20 cellular contexts compared by ENCODE assay signal in genomic region chr19:16684216-16684615, GRCh38. TPM values are rescaled to one million over a fixed set of nuclear protein-coding genes. Genes with fewer than 3 reads are reported as not detected.
DNase-seq lines count a peak whose midpoint lies in the region; ATAC-seq, FAIRE-seq and TF ChIP-seq lines count a peak whose summit lies in the region.
"Had no signal": no experiment of that assay in that cellular context is flagged by ENCODE, and none has a peak within 500 bp of the region (broad histone marks: within the 10 kb centered on the region; RNA-seq: fewer than 3 reads in every experiment).

No MANE protein-coding gene starts in this region.

- no peak overlapping the region for H2AFZ ChIP-seq in HCT116 (ENCODE audit: low read depth, low read length, poor library complexity, severe bottlenecking)
- no peak overlapping the region for H2AFZ ChIP-seq in GM12878 (ENCODE audit: control insufficient read depth, low read depth, low read length)
- H2AFZ ChIP-seq: GM23248 had no signal

- RAD21 ChIA-PET in HCT116 (lab: Charles Lee; ENCODE audit: low non-redundant PET in 1 of 2, low total read pairs in 2 of 2, uncharacterized antibody in 2 of 2, unreplicated experiment in 2 of 2) = no interaction called here
- RAD21 ChIA-PET in GM12878 (lab: Charles Lee; ENCODE audit: unreplicated experiment) = no interaction called here

- H3K36me3 ChIP-seq in HCT116 (ENCODE audit: control insufficient read depth in 1 of 2, insufficient read depth in 2 of 2, low read length in 2 of 2) (peaks cover 2 to 19% of the 10 kb centered on the region in 2 experiments; a peak in 1 of 4 replicates), GM12878 (ENCODE audit: control insufficient read depth in 2 of 2, insufficient read depth in 2 of 2, low read length in 1 of 2) (peaks cover 12 to 17% of the 10 kb centered on the region in 2 experiments), thyroid gland (peaks cover 0 to 3% of the 10 kb centered on the region in 2 donors)

- 91% methylated on average over 3 of the region's 3 CpGs for WGBS in GM12878 (ENCODE audit: insufficient coverage, insufficient replicate concordance, low lambda C conversion rate, missing lambda C conversion rate)
- whole genome bisulfite sequencing in thyroid gland, 2 donors = 32 to 37% methylated on average over 3 of the region's 3 CpGs

- TF ChIP-seq CTCF in HCT116 (IDR thresholded peaks at IDR 0.05 in 2 of 3, conservative IDR thresholded peaks at IDR 0.05 in 1 of 3; ENCODE audit: borderline replicate concordance in 1 of 3, insufficient read depth in 1 of 3, low read depth in 2 of 3, low read length in 2 of 3) = no peak
- no peak for TF ChIP-seq CTCF in GM12878 (IDR thresholded peaks at IDR 0.05 in 2 of 3, conservative IDR thresholded peaks at IDR 0.05 in 1 of 3; ENCODE audit: control insufficient read depth in 2 of 3, extremely low read depth in 1 of 3, insufficient read depth in 1 of 3, low read depth in 3 of 3, low read length in 3 of 3)
- TF ChIP-seq CTCF in thyroid gland (IDR thresholded peaks at IDR 0.05) = no peak

- DNase-seq in HCT116 (ENCODE audit: low read depth, low spot score) (no peak), GM12878 (ENCODE audit: low read depth, low spot score) (no peak), thyroid gland (peak; percentile 77 to 82), left colon (no peak), HT-29 (ENCODE audit: low spot score) (no peak)
- DNase-seq in natural killer cell treated with Interleukin-12 subunit alpha and Interleukin-12 subunit beta and Interleukin-15 and Interleukin-18, amount 100 ng/mL, for 72 hours (ENCODE audit: low spot score) = no peak
- DNase-seq: C1 segment of cervical spinal cord; CD4-positive, alpha-beta memory T cell; COR-L47; DMS153; DND-41; GDM1; GM23248; H7; HCEC 1CT had no signal

- H3K27me3 ChIP-seq in HCT116 (ENCODE audit: insufficient read depth, low read length) (no peaks in the 10 kb centered on the region), GM12878 (replicated peaks in 1 of 2; ENCODE audit: control insufficient read depth in 2 of 2, insufficient read depth in 2 of 2, low read length in 1 of 2) (no peaks in the 10 kb centered on the region), thyroid gland (no peaks in the 10 kb centered on the region)

- in situ Hi-C loops in GM12878 (cut with MboI) = no loop called here

- TF ChIP-seq RAD21 in HCT116 (IDR thresholded peaks at IDR 0.05; ENCODE audit: low read depth) (no peak), GM12878 (IDR thresholded peaks at IDR 0.05; ENCODE audit: insufficient read depth, low read depth, low read length) (no peak)

- H3K9me3 ChIP-seq in HCT116 (ENCODE audit: control insufficient read depth in 1 of 2, insufficient read depth in 1 of 2, low read depth in 1 of 2, low read length in 2 of 2) = no peaks in the 10 kb centered on the region
- H3K9me3 ChIP-seq in GM12878 (replicated peaks; ENCODE audit: control insufficient read depth, insufficient read depth, low read length) = no peaks in the 10 kb centered on the region
- H3K9me3 ChIP-seq in thyroid gland = no peaks in the 10 kb centered on the region

- no peaks in the 10 kb centered on the region for H3K27me3 Mint-ChIP-seq in natural killer cell treated with Interleukin-12 subunit alpha and Interleukin-12 subunit beta and Interleukin-15 and Interleukin-18, amount 100 ng/mL, for 72 hours

- no peak for FAIRE-seq in GM12878 (lab: Jason Lieb, UNC)
- FAIRE-seq: GM12891, GM18507, GM19239, H1 had no signal

- intact Hi-C loops in HCT116 (cut with micrococcal nuclease) (no loop called here), GM12878 (cut with micrococcal nuclease; ENCODE audit: unreplicated experiment) (no loop called here), thyroid gland (cut with DNase I) (no loop called here), left colon (cut with DNase I, micrococcal nuclease) (no loop called here)

- H3K27ac ChIP-seq in HCT116 (ENCODE audit: low read depth, low read length) (no peak overlapping the region; the same call in 1 of the 2 replicates), GM12878 (ENCODE audit: control insufficient read depth, insufficient read depth) (no peak overlapping the region), thyroid gland (no peak overlapping the region)
- H3K27ac ChIP-seq: GM23248 had no signal

- CTCF ChIA-PET in HCT116 (lab: Charles Lee) = no interaction called here
- CTCF ChIA-PET in GM12878 (lab: Yijun Ruan, JAX) = interaction anchor here (0.6 kb wide), 1 partner anchor 20 kb away, joined by 3 read pairs; no protein-coding TSS in a partner anchor

- no peak for TF ChIP-seq POLR2A in HCT116 (IDR thresholded peaks at IDR 0.05; ENCODE audit: borderline replicate concordance, extremely low read depth, insufficient read depth, insufficient read length)
- no peak for TF ChIP-seq POLR2A in GM12878 (IDR thresholded peaks at IDR 0.05; ENCODE audit: low read depth, low read length)
- TF ChIP-seq POLR2A in thyroid gland (IDR thresholded peaks at IDR 0.05) = no peak

- ATAC-seq in HCT116 (no peak), GM12878 (no peak), left colon (no peak)
- no peak for ATAC-seq in natural killer cell treated with Interleukin-12 subunit alpha and Interleukin-12 subunit beta and Interleukin-15 and Interleukin-18, amount 100 ng/mL, for 72 hours

- peaks cover 9% of the 10 kb centered on the region for H3K9me3 Mint-ChIP-seq in natural killer cell treated with Interleukin-12 subunit alpha and Interleukin-12 subunit beta and Interleukin-15 and Interleukin-18, amount 100 ng/mL, for 72 hours

- peak overlapping the region; percentile 72; the same call in 1 of the 2 replicates for H3K4me2 ChIP-seq in HCT116 (ENCODE audit: low read length)
- no peak overlapping the region for H3K4me2 ChIP-seq in GM12878 (ENCODE audit: control insufficient read depth, insufficient read depth)

- H3K4me1 ChIP-seq in HCT116 (ENCODE audit: control insufficient read depth in 1 of 2, insufficient read depth in 2 of 2, low read length in 2 of 2) = peaks cover 11 to 21% of the 10 kb centered on the region in 2 experiments
- H3K4me1 ChIP-seq in GM12878 (ENCODE audit: control insufficient read depth, insufficient read depth, low read length) = no peaks in the 10 kb centered on the region
- no peaks in the 10 kb centered on the region for H3K4me1 ChIP-seq in thyroid gland

- H3K79me2 ChIP-seq in HCT116 (ENCODE audit: insufficient read depth, low read length) = no peaks in the 10 kb centered on the region
- H3K79me2 ChIP-seq in GM12878 (ENCODE audit: control insufficient read depth, insufficient read depth, low read length) = no peaks in the 10 kb centered on the region

- H4K20me1 ChIP-seq in HCT116 (ENCODE audit: insufficient read depth) = no peaks in the 10 kb centered on the region
- no peaks in the 10 kb centered on the region for H4K20me1 ChIP-seq in GM12878 (ENCODE audit: control insufficient read depth, insufficient read depth)

- H3K9ac ChIP-seq in HCT116 (ENCODE audit: low read length) (no peak overlapping the region), GM12878 (ENCODE audit: control insufficient read depth, insufficient read depth, low read length) (no peak overlapping the region)
- H3K9ac ChIP-seq: GM23248 had no signal

- BruUV-seq in HCT116 (replicated peaks; lab: Mats Ljungman, UMichigan) (no TSS peak), GM12878 (replicated peaks; lab: Mats Ljungman, UMichigan) (TSS peak; percentile 22)

- H3K36me3 Mint-ChIP-seq in natural killer cell treated with Interleukin-12 subunit alpha and Interleukin-12 subunit beta and Interleukin-15 and Interleukin-18, amount 100 ng/mL, for 72 hours = no peaks in the 10 kb centered on the region

- SMC1A ChIA-PET in GM12878 (lab: Charles Lee; ENCODE audit: uncharacterized antibody, unreplicated experiment) = interaction anchor here (0.7 kb wide), 1 partner anchor 29 kb away, joined by 4 read pairs; no protein-coding TSS in a partner anchor

- TF ChIP-seq EP300 in GM12878 (IDR thresholded peaks at IDR 0.05; ENCODE audit: borderline replicate concordance in 1 of 2, control insufficient read depth in 1 of 2, low read depth in 2 of 2, low read length in 2 of 2) = no peak

- H3K9me2 ChIP-seq in HCT116 (ENCODE audit: insufficient read depth) = no peaks in the 10 kb centered on the region

- POLR2A ChIA-PET in HCT116 (lab: Charles Lee) (interaction anchor here (0.7 to 1.7 kb wide), 2 partner anchors 23 to 252 kb away, joined by 3 to 5 read pairs; partner anchors contain the start of gene TMEM38A), GM12878 (lab: Charles Lee) (no interaction called here)

- no peak overlapping the region for H3K4me3 Mint-ChIP-seq in natural killer cell treated with Interleukin-12 subunit alpha and Interleukin-12 subunit beta and Interleukin-15 and Interleukin-18, amount 100 ng/mL, for 72 hours
- H3K4me3 Mint-ChIP-seq: CD4-positive, alpha-beta memory T cell had no signal

- H3K27ac Mint-ChIP-seq in natural killer cell treated with Interleukin-12 subunit alpha and Interleukin-12 subunit beta and Interleukin-15 and Interleukin-18, amount 100 ng/mL, for 72 hours = no peak overlapping the region
- H3K27ac Mint-ChIP-seq: CD4-positive, alpha-beta memory T cell had no signal

- no peaks in the 10 kb centered on the region for H3K4me1 Mint-ChIP-seq in natural killer cell treated with Interleukin-12 subunit alpha and Interleukin-12 subunit beta and Interleukin-15 and Interleukin-18, amount 100 ng/mL, for 72 hours (ENCODE audit: low read depth in 2 of 2)
- H3K4me1 Mint-ChIP-seq: CD4-positive, alpha-beta memory T cell had no signal

- no peak overlapping the region for H3K4me3 ChIP-seq in HCT116 (replicated peaks in 1 of 2; ENCODE audit: low read depth in 1 of 2, low read length in 2 of 2)
- no peak overlapping the region for H3K4me3 ChIP-seq in GM12878
- H3K4me3 ChIP-seq in thyroid gland (replicated peaks in 1 of 3) = no peak overlapping the region
- H3K4me3 ChIP-seq: GM23248 had no signal

RNA-seq across cellular contexts. Expression of gene TMEM38A, which starts 23.3 kb away (rescaled TPM):
- total RNA-seq in HCT116 (2021; ENCODE audit: unreplicated experiment) = 9.0 TPM
- polyA plus RNA-seq in HCT116 (2012) = 9.2 and 10.1 TPM in 2 replicates
- total RNA-seq in GM12878 (2013; cell fraction: nucleolus; rRNA removed) = 32.5 and 33.0 TPM in 2 replicates
- 18.0 and 19.1 TPM in 2 replicates for total RNA-seq in GM12878 (2014; rRNA removed)
- 11.9 TPM in 2 replicates for total RNA-seq in GM12878 (2014; rRNA removed; fragmentation: Illumina TruSeq; extraction: Trizol)
- total RNA-seq in GM12878 (2021) = 14.5 and 17.2 TPM in 2 replicates
- 13.2 TPM for polyA plus RNA-seq in GM12878 (2011; ENCODE audit: low read depth)
- 9.8 and 12.7 TPM in 2 replicates for polyA plus RNA-seq in GM12878 (2011; rRNA removed)
- 14.7 and 19.0 TPM in 2 replicates for polyA plus RNA-seq in GM12878 (2011; cell fraction: cytosol; rRNA removed)
- polyA plus RNA-seq in GM12878 (2011; cell fraction: nucleus; rRNA removed) = 11.5 and 13.6 TPM in 2 replicates
- 18.4 and 20.6 TPM in 2 replicates for polyA plus RNA-seq in GM12878 (2012)
- 11.5 and 12.4 TPM in 2 replicates for polyA plus RNA-seq in GM12878 (2014; fragmentation: Illumina TruSeq; extraction: Trizol)
- 1 to 10 TPM; 4.5 to 6.1 TPM for polyA plus RNA-seq in GM12878 (2014; fragmentation: Nextera tagmentation; extraction: Ambion mirVana)
- 17.9 and 20.4 TPM in 2 replicates for polyA plus RNA-seq in GM12878 (2014; rRNA removed)
- 10 to 100 TPM; 20.2 to 22.2 TPM for polyA plus RNA-seq in GM12878 (2016; fragmentation: Nextera tagmentation; extraction: Ambion mirVana)
- 17.8 and 20.1 TPM in 2 replicates for polyA minus RNA-seq in GM12878 (2011; rRNA and poly(A)+ RNA removed)
- 4.4 and 5.7 TPM in 2 replicates for polyA minus RNA-seq in GM12878 (2011; cell fraction: cytosol; rRNA and poly(A)+ RNA removed)
- 5.9 and 6.3 TPM in 2 replicates for polyA minus RNA-seq in GM12878 (2011; cell fraction: nucleus; rRNA and poly(A)+ RNA removed)
- total RNA-seq in thyroid gland = 1 to 10 TPM; 3.2 to 7.8 (median 5.6) TPM
- total RNA-seq in left colon = 1 to 10 TPM; 6.4 to 9.1 TPM
- total RNA-seq in HT-29 (2014; rRNA removed; shearing (Covaris generic)) = 10.1 and 14.2 TPM in 2 replicates
- under 1 TPM in 1 of 2 donors, not detected in 1; 0.31 TPM for total RNA-seq in natural killer cell treated with Interleukin-12 subunit alpha and Interleukin-12 subunit beta and Interleukin-15 and Interleukin-18, amount 100 ng/mL, for 72 hours

RNA-seq across cellular contexts. Expression of gene SMIM7, which starts 24.3 kb away (rescaled TPM):
- total RNA-seq in HCT116 (2021; ENCODE audit: unreplicated experiment) = 66.4 TPM
- 47.2 and 55.7 TPM in 2 replicates for polyA plus RNA-seq in HCT116 (2012)
- total RNA-seq in GM12878 (2013; cell fraction: nucleolus; rRNA removed) = 131 and 132 TPM in 2 replicates
- total RNA-seq in GM12878 (2014; rRNA removed) = 49.9 and 51.3 TPM in 2 replicates
- total RNA-seq in GM12878 (2014; rRNA removed; fragmentation: Illumina TruSeq; extraction: Trizol) = 68.1 and 69.4 TPM in 2 replicates
- 44.6 and 45.7 TPM in 2 replicates for total RNA-seq in GM12878 (2021)
- 39.2 TPM for polyA plus RNA-seq in GM12878 (2011; ENCODE audit: low read depth)
- 88.8 and 96.7 TPM in 2 replicates for polyA plus RNA-seq in GM12878 (2011; rRNA removed)
- polyA plus RNA-seq in GM12878 (2011; cell fraction: cytosol; rRNA removed) = 73.5 and 81.4 TPM in 2 replicates
- 54.6 and 59.6 TPM in 2 replicates for polyA plus RNA-seq in GM12878 (2011; cell fraction: nucleus; rRNA removed)
- 48.8 and 52.3 TPM in 2 replicates for polyA plus RNA-seq in GM12878 (2012)
- polyA plus RNA-seq in GM12878 (2014; fragmentation: Illumina TruSeq; extraction: Trizol) = 71.7 and 99.7 TPM in 2 replicates
- 100 to 1,000 TPM; 157 to 170 TPM for polyA plus RNA-seq in GM12878 (2014; fragmentation: Nextera tagmentation; extraction: Ambion mirVana)
- polyA plus RNA-seq in GM12878 (2014; rRNA removed) = 60.0 and 66.0 TPM in 2 replicates
- polyA plus RNA-seq in GM12878 (2016; fragmentation: Nextera tagmentation; extraction: Ambion mirVana) = 10 to 100 TPM; 70.0 to 72.5 TPM
- 49.9 and 62.4 TPM in 2 replicates for polyA minus RNA-seq in GM12878 (2011; rRNA and poly(A)+ RNA removed)
- polyA minus RNA-seq in GM12878 (2011; cell fraction: cytosol; rRNA and poly(A)+ RNA removed) = 15.6 and 20.6 TPM in 2 replicates
- polyA minus RNA-seq in GM12878 (2011; cell fraction: nucleus; rRNA and poly(A)+ RNA removed) = 25.5 and 47.5 TPM in 2 replicates
- 100 to 1,000 TPM in 2 of 4 donors, 10 to 100 TPM in 2; 80.9 to 171 (median 119) TPM for total RNA-seq in thyroid gland
- 10 to 100 TPM; 70.7 to 75.0 TPM for total RNA-seq in left colon
- 32.7 and 33.9 TPM in 2 replicates for total RNA-seq in HT-29 (2014; rRNA removed; shearing (Covaris generic))
- total RNA-seq in natural killer cell treated with Interleukin-12 subunit alpha and Interleukin-12 subunit beta and Interleukin-15 and Interleukin-18, amount 100 ng/mL, for 72 hours = 10 to 100 TPM; 53.8 to 75.5 TPM

RNA-seq across cellular contexts. Expression of gene NWD1, which starts 35.4 kb away (rescaled TPM):
- total RNA-seq in HCT116 (2021; ENCODE audit: unreplicated experiment) = 0.22 TPM
- 0.34 TPM in 2 replicates for polyA plus RNA-seq in HCT116 (2012)
- 0.33 and 0.42 TPM in 2 replicates for total RNA-seq in GM12878 (2013; cell fraction: nucleolus; rRNA removed)
- under 0.01 and 0.05 TPM in 2 replicates for total RNA-seq in GM12878 (2014; rRNA removed)
- total RNA-seq in GM12878 (2014; rRNA removed; fragmentation: Illumina TruSeq; extraction: Trizol) = under 0.01 and 0.05 TPM in 2 replicates
- 0.05 and 0.10 TPM in 2 replicates for total RNA-seq in GM12878 (2021)
- 0.04 TPM for polyA plus RNA-seq in GM12878 (2011; ENCODE audit: low read depth)
- polyA plus RNA-seq in GM12878 (2011; rRNA removed) = 0.07 and 0.08 TPM in 2 replicates
- polyA plus RNA-seq in GM12878 (2011; cell fraction: cytosol; rRNA removed) = 0.12 and 0.13 TPM in 2 replicates
- polyA plus RNA-seq in GM12878 (2011; cell fraction: nucleus; rRNA removed) = 0.09 and 0.10 TPM in 2 replicates
- 0.04 TPM in 1 of 2 replicates, not detected in the other for polyA plus RNA-seq in GM12878 (2012)
- 0.01 TPM in 1 of 2 replicates, not detected in the other for polyA plus RNA-seq in GM12878 (2014; fragmentation: Illumina TruSeq; extraction: Trizol)
- under 1 TPM in 1 of 2 experiments, not detected in 1; under 0.01 TPM for polyA plus RNA-seq in GM12878 (2014; fragmentation: Nextera tagmentation; extraction: Ambion mirVana)
- 0.03 and 0.09 TPM in 2 replicates for polyA plus RNA-seq in GM12878 (2014; rRNA removed)
- not detected for polyA plus RNA-seq in GM12878 (2016; fragmentation: Nextera tagmentation; extraction: Ambion mirVana)
- polyA minus RNA-seq in GM12878 (2011; rRNA and poly(A)+ RNA removed) = 0.21 TPM in 1 of 2 replicates, not detected in the other
- polyA minus RNA-seq in GM12878 (2011; cell fraction: cytosol; rRNA and poly(A)+ RNA removed) = 0.21 TPM in 1 of 2 replicates, not detected in the other
- 0.12 and 0.19 TPM in 2 replicates for polyA minus RNA-seq in GM12878 (2011; cell fraction: nucleus; rRNA and poly(A)+ RNA removed)
- total RNA-seq in thyroid gland = 1 to 10 TPM in 2 of 4 donors, under 1 TPM in 2; 0.38 to 4.9 (median 1.3) TPM
- total RNA-seq in left colon = under 1 TPM; 0.52 to 0.81 TPM
- 0.70 and 0.89 TPM in 2 replicates for total RNA-seq in HT-29 (2014; rRNA removed; shearing (Covaris generic))
- not detected for total RNA-seq in natural killer cell treated with Interleukin-12 subunit alpha and Interleukin-12 subunit beta and Interleukin-15 and Interleukin-18, amount 100 ng/mL, for 72 hours
- total RNA-seq: CD4-positive, alpha-beta memory T cell; GM23248; H1; H7 had no signal
- polyA plus RNA-seq: BJ; CD4-positive, alpha-beta memory T cell; GM23248 had no signal

RNA-seq across cellular contexts. Expression of gene MED26, which starts 56.2 kb away (rescaled TPM):
- total RNA-seq in HCT116 (2021; ENCODE audit: unreplicated experiment) (13.3 TPM), GM12878 (2014; rRNA removed) (13.8 and 15.3 TPM in 2 replicates), GM12878 (2014; rRNA removed; fragmentation: Illumina TruSeq; extraction: Trizol) (7.2 and 8.6 TPM in 2 replicates), GM12878 (2021) (20.2 and 21.4 TPM in 2 replicates), thyroid gland (10 to 100 TPM in 1 of 4 donors, 1 to 10 TPM in 3; 4.4 to 12.9 (median 8.4) TPM), left colon (10 to 100 TPM in 1 of 2 donors, 1 to 10 TPM in 1; 9.0 to 10.4 TPM)
- 6.8 and 7.4 TPM in 2 replicates for polyA plus RNA-seq in HCT116 (2012)
- 44.3 and 46.5 TPM in 2 replicates for total RNA-seq in GM12878 (2013; cell fraction: nucleolus; rRNA removed)
- polyA plus RNA-seq in GM12878 (2011; ENCODE audit: low read depth) = 3.3 TPM
- polyA plus RNA-seq in GM12878 (2011; rRNA removed) (10.0 and 14.0 TPM in 2 replicates), GM12878 (2014; fragmentation: Illumina TruSeq; extraction: Trizol) (3.6 and 8.0 TPM in 2 replicates), GM12878 (2014; fragmentation: Nextera tagmentation; extraction: Ambion mirVana) (1 to 10 TPM; 1.1 to 2.2 TPM), GM12878 (2014; rRNA removed) (12.4 and 15.2 TPM in 2 replicates), GM12878 (2016; fragmentation: Nextera tagmentation; extraction: Ambion mirVana) (10 to 100 TPM in 1 of 2 experiments, 1 to 10 TPM in 1; 9.2 to 10.1 TPM)
- 14.4 and 19.2 TPM in 2 replicates for polyA plus RNA-seq in GM12878 (2011; cell fraction: cytosol; rRNA removed)
- 18.8 and 19.7 TPM in 2 replicates for polyA plus RNA-seq in GM12878 (2011; cell fraction: nucleus; rRNA removed)
- polyA plus RNA-seq in GM12878 (2012) = 7.8 and 10.8 TPM in 2 replicates
- 19.0 and 25.2 TPM in 2 replicates for polyA minus RNA-seq in GM12878 (2011; rRNA and poly(A)+ RNA removed)
- 12.0 and 15.0 TPM in 2 replicates for polyA minus RNA-seq in GM12878 (2011; cell fraction: cytosol; rRNA and poly(A)+ RNA removed)
- 21.2 and 41.1 TPM in 2 replicates for polyA minus RNA-seq in GM12878 (2011; cell fraction: nucleus; rRNA and poly(A)+ RNA removed)
- 9.6 and 12.5 TPM in 2 replicates for total RNA-seq in HT-29 (2014; rRNA removed; shearing (Covaris generic))
- total RNA-seq in natural killer cell treated with Interleukin-12 subunit alpha and Interleukin-12 subunit beta and Interleukin-15 and Interleukin-18, amount 100 ng/mL, for 72 hours = 10 to 100 TPM; 15.5 to 28.1 TPM

Comparison
In these comparisons a context has a peak if more than half of its experiments do, and no peak if none do; other contexts are left out.
1. DNase-seq: peak in thyroid gland (2 of 2); none in HCT116 (single experiment), GM12878 (single experiment), left colon (0 of 2), HT-29 (single experiment) and natural killer cell treated with Interleukin-12 subunit alpha and Interleukin-12 subunit beta and Interleukin-15 and Interleukin-18, amount 100 ng/mL, for 72 hours (single experiment).